11 cellular contexts compared by ENCODE assay signal in genomic region chr14:68655961-68656360, GRCh38.
DNase-seq lines count a peak whose midpoint lies in the region; ATAC-seq and TF ChIP-seq lines count a peak whose summit lies in the region.
"Had no signal": no experiment of that assay in that cellular context is flagged by ENCODE, and none has a peak within 500 bp of the region (broad histone marks: within the 10 kb centered on the region; RNA-seq: fewer than 3 reads in every experiment).

No MANE protein-coding gene starts in this region.

- H3K36me3 Mint-ChIP-seq in GM23338 (ENCODE audit: low read depth) = no peaks in the 10 kb centered on the region; the same call in 2 of the 3 replicates

- H3K4me3 ChIP-seq in GM23338 (no peak overlapping the region), SK-N-SH (ENCODE audit: low read depth in 2 of 2, low read length in 1 of 2) (no peak overlapping the region), right cardiac atrium (ENCODE audit: low read length) (no peak overlapping the region), sigmoid colon (no peak overlapping the region)

- no peaks in the 10 kb centered on the region for H3K36me3 ChIP-seq in GM23338 (ENCODE audit: insufficient read depth)
- no peaks in the 10 kb centered on the region for H3K36me3 ChIP-seq in SK-N-SH (replicated peaks in 1 of 2; ENCODE audit: control insufficient read depth in 1 of 2, insufficient read depth in 2 of 2, low read length in 1 of 2)
- H3K36me3 ChIP-seq in sigmoid colon = no peaks in the 10 kb centered on the region

- ATAC-seq in GM23338 = peak; percentile 18; the same call in 1 of the 3 replicates
- ATAC-seq in right cardiac atrium = no peak

- H3K27me3 ChIP-seq in GM23338 (ENCODE audit: insufficient read depth) (no peaks in the 10 kb centered on the region), SK-N-SH (ENCODE audit: insufficient read depth) (no peaks in the 10 kb centered on the region), right cardiac atrium (ENCODE audit: control insufficient read depth, insufficient read depth) (no peaks in the 10 kb centered on the region), sigmoid colon (no peaks in the 10 kb centered on the region)

- no peak overlapping the region for H3K9ac ChIP-seq in SK-N-SH

- H3F3A ChIP-seq in GM23338 (replicated peaks; ENCODE audit: low read depth) = no peaks in the 10 kb centered on the region
- no peaks in the 10 kb centered on the region for H3F3A ChIP-seq in SK-N-SH (replicated peaks; ENCODE audit: insufficient read depth)

- no peaks in the 10 kb centered on the region for H4K20me1 ChIP-seq in GM23338 (replicated peaks; ENCODE audit: insufficient read depth)
- no peaks in the 10 kb centered on the region for H4K20me1 ChIP-seq in SK-N-SH (ENCODE audit: insufficient read depth)

- H3K27ac Mint-ChIP-seq in GM23338 = no peak overlapping the region

- TF ChIP-seq EP300 in SK-N-SH (IDR thresholded peaks at IDR 0.05; ENCODE audit: borderline replicate concordance in 1 of 2, low read depth in 1 of 2, low read length in 1 of 2) = no peak
- no peak for TF ChIP-seq EP300 in sigmoid colon (IDR thresholded peaks at IDR 0.05)

- no peaks in the 10 kb centered on the region for H3K9me3 Mint-ChIP-seq in GM23338

- no peak overlapping the region for H3K4me3 Mint-ChIP-seq in GM23338

- CTCF ChIA-PET in SK-N-SH (lab: Yijun Ruan, JAX) = interaction anchor here (0.6 to 3.1 kb wide), 11 partner anchors 16 to 407 kb away, joined by 3 to 13 read pairs (median 3); no protein-coding TSS in a partner anchor

- peaks cover 21% of the 10 kb centered on the region for H3K4me1 Mint-ChIP-seq in GM23338

- H3K9me3 ChIP-seq in SK-N-SH = no peaks in the 10 kb centered on the region
- H3K9me3 ChIP-seq in right cardiac atrium (ENCODE audit: control insufficient read depth, low read length) = no peaks in the 10 kb centered on the region
- H3K9me3 ChIP-seq in sigmoid colon = no peaks in the 10 kb centered on the region

- POLR2A ChIA-PET in SK-N-SH (lab: Yijun Ruan, JAX) = interaction anchor here (1.3 to 1.7 kb wide), 2 partner anchors 132 to 159 kb away, joined by 3 to 7 read pairs; no protein-coding TSS in a partner anchor

- H3K4me1 ChIP-seq in GM23338 (ENCODE audit: insufficient read depth) (no peaks in the 10 kb centered on the region), SK-N-SH (ENCODE audit: control insufficient read depth in 1 of 2, insufficient read depth in 2 of 2, low read depth in 1 of 2, low read length in 1 of 2) (peaks cover 10 to 39% of the 10 kb centered on the region in 2 experiments; a peak in 3 of 4 replicates), right cardiac atrium (ENCODE audit: control insufficient read depth, insufficient read depth, low read length) (peaks cover 14% of the 10 kb centered on the region), sigmoid colon (peaks cover 0 to 86% (median 78%) of the 10 kb centered on the region in 4 donors)

- TF ChIP-seq CTCF in GM23338 (conservative IDR thresholded peaks at IDR 0.05; ENCODE audit: low read depth in 2 of 2) = peak in 1 of 2 experiments; percentile 54; a peak in 2 of 4 replicates
- no peak for TF ChIP-seq CTCF in SK-N-SH (IDR thresholded peaks at IDR 0.05)
- TF ChIP-seq CTCF in sigmoid colon (IDR thresholded peaks at IDR 0.05) = no peak

- H2AFZ ChIP-seq in GM23338 = no peak overlapping the region
- no peak overlapping the region for H2AFZ ChIP-seq in SK-N-SH (ENCODE audit: low read depth)

- DNase-seq in GM23338 (ENCODE audit: low spot score) = no peak
- DNase-seq in SK-N-SH = peak; percentile 40
- DNase-seq in right cardiac atrium = peak in 1 of 3 donors; percentile 41
- DNase-seq in sigmoid colon = no peak
- DNase-seq in CD1c-positive myeloid dendritic cell (ENCODE audit: extremely low spot score) = no peak
- no peak for DNase-seq in NOMO-1 treated with dmso at 0.1 percent for 144 hours (lab: John Stamatoyannopoulos, UW; ENCODE audit: unreplicated experiment)
- no peak for DNase-seq in HuH-7.5 (ENCODE audit: low spot score)
- no peak for DNase-seq in NCI-H2171 treated with DMSO at 0.1 percent for 48 hours (lab: John Stamatoyannopoulos, UW)
- DNase-seq: activated CD4-positive, alpha-beta T cell treated with anti-CD3 and anti-CD28 coated beads, Interleukin-2, amount 50 U/mL, for 4 hours; glutamatergic neuron; OCI-M1 had no signal

- no CpG with 5 or more reads among the region's 1 CpG for WGBS in SK-N-SH (ENCODE audit: low lambda C conversion rate)
- 86% methylated on average over 1 of the region's 1 CpG for WGBS in right cardiac atrium
- WGBS in sigmoid colon, 2 donors = 83 to 86% methylated on average over 1 of the region's 1 CpG

- H3K4me2 ChIP-seq in GM23338 (no peak overlapping the region), SK-N-SH (peak overlapping the region; percentile 6; the same call in 1 of the 2 replicates)

- H3K27me3 Mint-ChIP-seq in GM23338 (ENCODE audit: insufficient read depth, low read depth, poor library complexity) = peaks cover 16% of the 10 kb centered on the region

- H3K9me2 ChIP-seq in GM23338 (ENCODE audit: insufficient read depth) (0 out of 2 replicates have a peak, but pooled peaks cover 3% of the 10 kb centered on the region), SK-N-SH (no peaks in the 10 kb centered on the region)

- TF ChIP-seq RAD21 in SK-N-SH (IDR thresholded peaks at IDR 0.05; ENCODE audit: low read length) = peak; percentile 55

- no peak overlapping the region for H3K27ac ChIP-seq in GM23338 (ENCODE audit: low read depth)
- H3K27ac ChIP-seq in SK-N-SH (ENCODE audit: low read depth in 2 of 2, low read length in 1 of 2) = peak overlapping the region in 1 of 2 experiments; percentile 91; a peak in 2 of 4 replicates
- peak overlapping the region; percentile 30 for H3K27ac ChIP-seq in right cardiac atrium (ENCODE audit: low read length)
- peak overlapping the region; percentile 7 to 95 (median 91) for H3K27ac ChIP-seq in sigmoid colon

- H3K79me2 ChIP-seq in GM23338 (replicated peaks; ENCODE audit: insufficient read depth) (no peaks in the 10 kb centered on the region), SK-N-SH (ENCODE audit: insufficient read depth) (no peaks in the 10 kb centered on the region)

- TF ChIP-seq POLR2A in sigmoid colon (IDR thresholded peaks at IDR 0.05) = no peak

- intact Hi-C loops in right cardiac atrium (cut with DNase I) = no loop called here
- intact Hi-C loops in sigmoid colon (cut with DNase I) = loop anchor here (5.0 kb wide), 1 partner anchor 126 kb away; no protein-coding TSS in a partner anchor

TF ChIP-seq in GM23338, 12 proteins besides CTCF, POLR2A, EP300 and RAD21 (continues in another document):
- TF ChIP-seq ETS1 (IDR thresholded peaks at IDR 0.05) (no peak), JUNB (IDR thresholded peaks at IDR 0.05; ENCODE audit: unreplicated experiment) (no peak), ZNF331 (CRISPR knock-in tag; IDR thresholded peaks at IDR 0.05; ENCODE audit: low read depth) (no peak), EZH2phosphoT487 (IDR thresholded peaks at IDR 0.05; ENCODE audit: unreplicated experiment) (no peak), ZNF114 (CRISPR knock-in tag; IDR thresholded peaks at IDR 0.05) (no peak)

TF ChIP-seq in SK-N-SH, 30 proteins besides CTCF, POLR2A, EP300 and RAD21:
- TF ChIP-seq RFX5 (IDR thresholded peaks at IDR 0.05; ENCODE audit: low read length) (no peak), TCF12 (IDR thresholded peaks at IDR 0.05) (no peak), EZH2phosphoT487 (IDR thresholded peaks at IDR 0.05; ENCODE audit: borderline replicate concordance, low read depth) (no peak), SMC3 (IDR thresholded peaks at IDR 0.05; ENCODE audit: low read depth, low read length) (peak; percentile 33; the same call in 1 of the 2 replicates)
